ENCODE assay signal across 19 cellular contexts in the genomic region with DNA sequence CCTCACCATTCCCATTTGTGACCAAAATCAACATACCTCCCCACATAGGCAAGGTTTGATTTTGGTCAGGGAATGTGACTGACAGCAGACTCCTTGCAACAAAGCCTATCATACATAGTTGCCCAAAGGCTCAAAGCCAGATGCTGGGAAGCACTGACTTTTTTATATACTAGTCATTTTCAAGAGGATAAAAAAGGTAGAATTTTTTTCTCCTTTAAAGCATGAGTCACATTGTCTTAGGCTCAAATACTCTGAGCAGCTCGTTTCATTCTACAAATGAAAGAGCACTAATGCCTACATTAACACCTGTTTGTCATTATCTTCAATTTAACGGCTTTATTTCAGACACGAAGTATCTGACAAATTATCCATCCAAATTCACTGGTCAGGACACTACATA. TPM values are rescaled to one million over a fixed set of nuclear protein-coding genes. Genes with fewer than 3 reads are reported as not detected.
DNase-seq lines count a peak whose midpoint lies in the region; ATAC-seq and TF ChIP-seq lines count a peak whose summit lies in the region.
"Had no signal": no experiment of that assay in that cellular context is flagged by ENCODE, and none has a peak within 500 bp of the region (broad histone marks: within the 10 kb centered on the region; RNA-seq: fewer than 3 reads in every experiment).

No MANE protein-coding gene starts in this region.

- TF ChIP-seq CTCF in astrocyte of the spinal cord (IDR thresholded peaks at IDR 0.05; ENCODE audit: low read depth, low read length): no peak
- no peak for TF ChIP-seq CTCF in osteoblast (IDR thresholded peaks at IDR 0.05; ENCODE audit: extremely low read depth, low read depth, low read length)

- H3K27me3 ChIP-seq in osteoblast (ENCODE audit: insufficient read depth, low read length): no peaks in the 10 kb centered on the region

- H3K27ac Mint-ChIP-seq in stimulated activated naive B cell treated with anti-CD40 and anti-IgM and Interleukin-4, amounts not matched to agents 10 μg/mL and 1 μg/mL and 100 μg/mL, for 72 hours: no peak overlapping the region
- H3K27ac Mint-ChIP-seq: activated naive CD8-positive, alpha-beta T cell; CD4-positive, alpha-beta T cell had no signal

- peaks cover 13 to 30% of the 10 kb centered on the region in 2 donors for H3K36me3 Mint-ChIP-seq in stimulated activated naive B cell treated with anti-CD40 and anti-IgM and Interleukin-4, amounts not matched to agents 10 μg/mL and 1 μg/mL and 100 μg/mL, for 72 hours

- no peaks in the 10 kb centered on the region for H4K20me1 ChIP-seq in osteoblast (ENCODE audit: insufficient read depth, low read length)

- no peak overlapping the region for H3K4me3 Mint-ChIP-seq in stimulated activated naive B cell treated with anti-CD40 and anti-IgM and Interleukin-4, amounts not matched to agents 10 μg/mL and 1 μg/mL and 100 μg/mL, for 72 hours
- H3K4me3 Mint-ChIP-seq: activated naive CD8-positive, alpha-beta T cell; activated T-cell treated with anti-CD3 and anti-CD28 coated beads, Interleukin-2, amount 50 U/mL, for 4 hours; CD4-positive, alpha-beta T cell had no signal

- H3K9me3 Mint-ChIP-seq in stimulated activated naive B cell treated with anti-CD40 and anti-IgM and Interleukin-4, amounts not matched to agents 10 μg/mL and 1 μg/mL and 100 μg/mL, for 72 hours: no peaks in the 10 kb centered on the region
- H3K9me3 Mint-ChIP-seq: activated T-cell treated with anti-CD3 and anti-CD28 coated beads, Interleukin-2, amount 50 U/mL, for 4 hours; CD4-positive, alpha-beta T cell had no signal

- no peak for ATAC-seq in stimulated activated naive B cell treated with anti-CD40 and anti-IgM and Interleukin-4, amounts not matched to agents 10 μg/mL and 1 μg/mL and 100 μg/mL, for 72 hours (replicated peaks)
- ATAC-seq: activated T-cell treated with anti-CD3 and anti-CD28 coated beads, Interleukin-2, amount 50 U/mL, for 4 hours; left lobe of liver had no signal

- H3K27ac ChIP-seq in osteoblast (ENCODE audit: low read depth, low read length): no peak overlapping the region
- H3K27ac ChIP-seq: thoracic aorta had no signal

- peaks cover under 1% of the 10 kb centered on the region for H3K36me3 ChIP-seq in osteoblast (ENCODE audit: insufficient read depth, low read length)
- H3K36me3 ChIP-seq: thoracic aorta had no signal

- no peak overlapping the region for H2AFZ ChIP-seq in osteoblast (ENCODE audit: low read length)

- H3K4me2 ChIP-seq in osteoblast (ENCODE audit: insufficient read depth, low read length): peak overlapping the region; percentile 21

- in situ Hi-C loops in astrocyte of the spinal cord (cut with HindIII; ENCODE audit: low sequenced_read_pairs): no loop called here

- H3K79me2 ChIP-seq in osteoblast (ENCODE audit: insufficient read depth, low read length): peaks cover 13% of the 10 kb centered on the region

- no peaks in the 10 kb centered on the region for H3K4me1 Mint-ChIP-seq in stimulated activated naive B cell treated with anti-CD40 and anti-IgM and Interleukin-4, amounts not matched to agents 10 μg/mL and 1 μg/mL and 100 μg/mL, for 72 hours

- no peaks in the 10 kb centered on the region for H3K9me3 ChIP-seq in osteoblast (ENCODE audit: low read depth, low read length)
- H3K9me3 ChIP-seq: thoracic aorta had no signal

- H3K4me3 ChIP-seq in astrocyte of the spinal cord (ENCODE audit: low read depth, low read length) (no peak overlapping the region), osteoblast (ENCODE audit: insufficient read depth, low read length) (no peak overlapping the region)
- H3K4me3 ChIP-seq: thoracic aorta had no signal

- peaks cover 9% of the 10 kb centered on the region for H3K4me1 ChIP-seq in osteoblast (ENCODE audit: insufficient read depth, low read length)

- DNase-seq in EH (ENCODE audit: low read depth) (peak; percentile 55), HT1080 (ENCODE audit: low read depth) (peak; percentile 54), astrocyte of the spinal cord (ENCODE audit: low read depth, low spot score) (peak; percentile 50), osteoblast (ENCODE audit: insufficient read length, low spot score, missing footprints) (no peak), NCI-H2081 treated with DMSO at 0.1 percent for 48 hours (lab: John Stamatoyannopoulos, UW) (no peak)
- DNase-seq in activated CD8-positive, alpha-beta memory T cell treated with anti-CD3 and anti-CD28 coated beads, Interleukin-2, amount 50 U/mL, for 48 hours: no peak
- no peak for DNase-seq in stimulated activated naive B cell treated with anti-CD40 and anti-IgM and Interleukin-4, amounts not matched to agents 10 μg/mL and 1 μg/mL and 100 μg/mL, for 72 hours
- DNase-seq: activated CD4-positive, alpha-beta T cell treated with anti-CD3 and anti-CD28 coated beads, Interleukin-2, amount 50 U/mL, for 1 hour; activated T-cell treated with anti-CD3 and anti-CD28 coated beads, Interleukin-2, amount 50 U/mL, for 4 hours; CD4-positive, alpha-beta T cell; DND-41; effector CD8-positive, alpha-beta T cell; foreskin melanocyte; NCI-H1694; stimulated activated CD4-positive, alpha-beta T cell treated with anti-CD3 and anti-CD28 coated beads, Interleukin-4, amount 100 ng/mL, for 24 hours; stimulated activated CD8-positive, alpha-beta memory T cell treated with anti-CD3 and anti-CD28 coated beads, Interleukin-4, amount 100 ng/mL, for 48 hours had no signal

- no peaks in the 10 kb centered on the region for H3K27me3 Mint-ChIP-seq in stimulated activated naive B cell treated with anti-CD40 and anti-IgM and Interleukin-4, amounts not matched to agents 10 μg/mL and 1 μg/mL and 100 μg/mL, for 72 hours
- H3K27me3 Mint-ChIP-seq: activated naive CD8-positive, alpha-beta T cell; CD4-positive, alpha-beta T cell had no signal

RNA-seq across cellular contexts. Expression of gene ICE2, which starts 36.2 kb away (rescaled TPM):
- total RNA-seq in HT1080 (2014; rRNA removed; shearing (Covaris generic)): 13.5 and 17.0 TPM in 2 replicates
- polyA plus RNA-seq in HT1080 (2015; cell fraction: cytosol; rRNA removed): 31.6 and 31.9 TPM in 2 replicates
- polyA plus RNA-seq in HT1080 (2015; cell fraction: nucleus; rRNA removed): 55.3 and 60.4 TPM in 2 replicates
- 26.4 and 30.1 TPM in 2 replicates for total RNA-seq in osteoblast

RNA-seq across cellular contexts. Expression of gene ANXA2, which starts 45.0 kb away (rescaled TPM):
- 3,876 and 3,948 TPM in 2 replicates for total RNA-seq in HT1080 (2014; rRNA removed; shearing (Covaris generic))
- polyA plus RNA-seq in HT1080 (2015; cell fraction: cytosol; rRNA removed): 3,764 and 3,966 TPM in 2 replicates
- polyA plus RNA-seq in HT1080 (2015; cell fraction: nucleus; rRNA removed): 5,018 and 5,424 TPM in 2 replicates
- 2,826 and 3,042 TPM in 2 replicates for total RNA-seq in osteoblast

Comparison
In these comparisons a context has a peak if more than half of its experiments do, and no peak if none do; other contexts are left out.
1. DNase-seq: peak in EH (single experiment), HT1080 (single experiment) and astrocyte of the spinal cord (single experiment); none in osteoblast (single experiment), activated CD8-positive, alpha-beta memory T cell treated with anti-CD3 and anti-CD28 coated beads, Interleukin-2, amount 50 U/mL, for 48 hours (single experiment), NCI-H2081 treated with DMSO at 0.1 percent for 48 hours (single experiment) and stimulated activated naive B cell treated with anti-CD40 and anti-IgM and Interleukin-4, amounts not matched to agents 10 μg/mL and 1 μg/mL and 100 μg/mL, for 72 hours (single experiment).